Comparison of ENCODE assay signal across 23 cellular contexts in the genomic region with DNA sequence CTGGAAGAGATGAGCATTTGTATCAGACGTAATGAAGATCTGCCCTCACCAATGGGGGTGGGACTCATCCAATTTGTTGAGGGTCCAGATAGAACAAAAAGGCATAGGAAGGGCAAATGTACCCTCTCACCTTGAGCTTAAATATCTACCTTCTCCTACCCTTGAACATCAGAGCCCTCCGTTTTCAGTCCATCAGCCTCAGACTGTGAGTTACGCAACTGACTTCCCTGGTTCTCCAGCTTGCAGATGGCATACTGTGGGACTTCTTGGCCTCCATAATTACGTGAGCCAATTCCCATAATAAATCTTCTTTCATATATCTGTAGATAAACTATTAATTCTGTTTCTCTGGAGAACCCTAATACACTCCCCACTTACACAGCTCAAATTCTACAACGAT.
"Had no signal": no experiment of that assay in that cellular context is flagged by ENCODE, and none has a peak within 500 bp of the region (broad histone marks: within the 10 kb centered on the region; RNA-seq: fewer than 3 reads in every experiment).

No MANE protein-coding gene starts in this region.

- H3K36me3 ChIP-seq: lower lobe of right lung, ovary, sigmoid colon, tibial nerve, upper lobe of left lung, vagina had no signal

- FAIRE-seq: keratinocyte, small intestine had no signal

- H3K4me1 ChIP-seq: lower lobe of right lung, upper lobe of left lung, vagina had no signal

- H3K27ac ChIP-seq: lower lobe of right lung, ovary, sigmoid colon, tibial nerve, upper lobe of left lung, vagina had no signal

- H3K9me3 ChIP-seq: lower lobe of right lung, ovary, sigmoid colon, tibial nerve, upper lobe of left lung, vagina had no signal

- H3K4me3 ChIP-seq: lower lobe of right lung, ovary, sigmoid colon, tibial nerve, upper lobe of left lung, vagina had no signal

- DNase-seq: hippocampal formation; left cardiac atrium; lower lobe of right lung; mesendoderm; naive B cell; natural killer cell; ovary; right cardiac atrium; sigmoid colon; small intestine; stimulated activated CD4-positive, alpha-beta T cell treated with anti-CD3 and anti-CD28 coated beads, Interleukin-1b, Interleukin-23, amount 100 ng/mL, for 48 hours; stimulated activated CD4-positive, alpha-beta T cell treated with anti-CD3 and anti-CD28 coated beads, Interleukin-2, amount 100 ng/mL, for 48 hours; stimulated activated CD4-positive, alpha-beta T cell treated with anti-CD3 and anti-CD28 coated beads, Interleukin-4, amount 100 ng/mL, for 4 hours; stimulated activated CD8-positive, alpha-beta memory T cell treated with anti-CD3 and anti-CD28 coated beads, Interleukin-4, amount 100 ng/mL, for 48 hours; stimulated activated naive CD4-positive, alpha-beta T cell treated with Interleukin-2 at 50 U/mL for 16 hours; stimulated activated naive CD8-positive, alpha-beta T cell treated with anti-CD3 and anti-CD28 coated beads, Interleukin-15, amount 100 ng/mL, for 72 hours; substantia nigra; upper lobe of left lung had no signal

- ATAC-seq: left cardiac atrium; left lobe of liver; lower lobe of right lung; natural killer cell; stimulated activated memory B cell treated with anti-CD40 and anti-IgM and Interleukin-4, amounts not matched to agents 10 μg/mL and 1 μg/mL and 100 μg/mL, for 72 hours; stimulated activated naive CD8-positive, alpha-beta T cell treated with anti-CD3 and anti-CD28 coated beads, Interleukin-15, amount 100 ng/mL, for 72 hours had no signal

- H3K27me3 ChIP-seq: ovary, sigmoid colon, tibial nerve, upper lobe of left lung, vagina had no signal
